In the genomic region with DNA sequence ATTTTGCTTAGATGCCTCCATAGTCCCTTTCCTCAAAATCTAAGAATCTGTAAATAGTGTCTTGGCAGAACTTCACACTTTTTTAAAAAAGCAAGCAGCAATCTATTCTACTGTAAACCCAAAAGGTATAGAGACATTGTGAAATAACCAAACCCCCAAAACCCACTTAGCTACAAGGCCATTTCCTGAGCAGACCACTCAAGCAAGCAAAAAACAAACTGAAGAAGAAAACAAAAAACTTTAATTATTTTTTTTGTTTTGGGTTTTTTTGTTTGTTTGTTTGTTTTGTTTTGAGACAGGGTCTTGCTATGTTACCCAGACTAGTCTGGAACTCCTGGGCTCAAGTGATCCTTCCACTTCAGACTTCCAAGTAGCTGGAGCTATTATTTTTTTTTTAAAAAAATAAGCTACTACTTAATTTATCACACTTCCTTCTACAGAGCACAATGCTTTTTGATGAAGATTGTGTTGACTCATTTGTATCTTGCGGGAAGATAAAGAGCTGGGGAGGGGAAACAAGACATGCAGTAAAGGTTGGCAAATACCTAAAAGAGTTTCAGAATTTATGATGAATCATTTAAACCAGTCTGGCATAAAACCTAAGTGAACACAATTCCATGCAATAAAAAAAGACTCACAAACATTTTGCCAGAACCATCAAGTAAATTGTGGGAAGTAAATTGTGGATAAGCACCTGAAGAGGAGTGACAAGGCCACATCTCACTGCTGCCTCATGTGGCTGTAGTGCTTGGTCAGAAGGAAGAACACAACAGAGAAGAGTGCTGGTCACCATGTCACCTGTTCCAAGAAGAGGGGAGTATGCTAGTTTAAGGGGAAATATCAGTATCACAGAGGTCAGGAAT, we compare ENCODE assay signal across 9 cellular contexts. TPM values are rescaled to one million over a fixed set of nuclear protein-coding genes. Genes with fewer than 3 reads are reported as not detected.
DNase-seq lines count a peak whose midpoint lies in the region; ATAC-seq and TF ChIP-seq lines count a peak whose summit lies in the region.
"Had no signal": no experiment of that assay in that cellular context is flagged by ENCODE, and none has a peak within 500 bp of the region (broad histone marks: within the 10 kb centered on the region; RNA-seq: fewer than 3 reads in every experiment).

No MANE protein-coding gene starts in this region.

- no peaks in the 10 kb centered on the region for H3K9me2 ChIP-seq in DOHH2 (replicated peaks; ENCODE audit: control insufficient read depth, low read length)

- H3K4me1 ChIP-seq in DOHH2 (ENCODE audit: control insufficient read depth, low read length) (peaks cover 52% of the 10 kb centered on the region), colonic mucosa (no peaks in the 10 kb centered on the region)

- H3K79me2 ChIP-seq in DOHH2 (ENCODE audit: control insufficient read depth, low read length): peaks cover 22% of the 10 kb centered on the region

- peak; percentile 17 for DNase-seq in H4 (ENCODE audit: low spot score)
- DNase-seq in OCI-M1 (lab: John Stamatoyannopoulos, UW): peak; percentile 91
- peak; percentile 50 for DNase-seq in colonic mucosa
- DNase-seq in NCI-H446 (lab: John Stamatoyannopoulos, UW): no peak
- no peak for DNase-seq in cerebellar nuclear complex (lab: John Stamatoyannopoulos, UW)
- no peak for DNase-seq in NCI-H345 (lab: John Stamatoyannopoulos, UW)

- H3K4me3 ChIP-seq in DOHH2 (ENCODE audit: low read length) (peak overlapping the region; percentile 4; the same call in 1 of the 2 replicates), colonic mucosa (no peak overlapping the region)

- TF ChIP-seq CTCF in DOHH2 (IDR thresholded peaks at IDR 0.05; ENCODE audit: low read depth, low read length, poor library complexity, severe bottlenecking) (peak; percentile 71), colonic mucosa (IDR thresholded peaks at IDR 0.05) (peak; percentile 19)

- H4K20me1 ChIP-seq in DOHH2 (ENCODE audit: control insufficient read depth, insufficient read depth, low read depth, low read length): no peaks in the 10 kb centered on the region

- H3K9me3 ChIP-seq in DOHH2 (ENCODE audit: control insufficient read depth, insufficient read depth, low read length) (no peaks in the 10 kb centered on the region), colonic mucosa (no peaks in the 10 kb centered on the region)

- H3K27ac ChIP-seq in DOHH2 (ENCODE audit: low read depth, low read length) (peak overlapping the region; percentile 92), colonic mucosa (peak overlapping the region; percentile 39)

- H3K27me3 ChIP-seq in DOHH2 (ENCODE audit: control insufficient read depth, low read length) (no peaks in the 10 kb centered on the region), colonic mucosa (no peaks in the 10 kb centered on the region)

- intact Hi-C loops in colonic mucosa (cut with DNase I): no loop called here

- ATAC-seq in GM21381 (IDR thresholded peaks at IDR 0.05; ENCODE audit: unreplicated experiment): no peak

- peaks cover 21% of the 10 kb centered on the region for H3F3A ChIP-seq in DOHH2 (ENCODE audit: control insufficient read depth, insufficient read depth)

- H3K4me2 ChIP-seq in DOHH2 (ENCODE audit: low read length): peak overlapping the region; percentile 82

- H3K36me3 ChIP-seq in DOHH2 (ENCODE audit: control insufficient read depth, low read length) (peaks cover 6% of the 10 kb centered on the region; the same call in 1 of the 2 replicates), colonic mucosa (no peaks in the 10 kb centered on the region)

- no peak overlapping the region for H3K9ac ChIP-seq in colonic mucosa (ENCODE audit: low read depth in 2 of 2, low read length in 2 of 2)

RNA-seq across cellular contexts. Expression of a gene that starts 2.7 kb away (rescaled TPM):
- total RNA-seq in H4 (2014; rRNA removed; shearing (Covaris generic)): 0.62 and 0.68 TPM in 2 replicates
- total RNA-seq in colonic mucosa: 1 to 10 TPM; 3.7 to 5.9 TPM
- total RNA-seq: neural crest cell had no signal

RNA-seq across cellular contexts. Expression of a gene that starts 13.1 kb away (rescaled TPM):
- not detected in 2 replicates for total RNA-seq in H4 (2014; rRNA removed; shearing (Covaris generic))
- 100 to 1,000 TPM; 116 to 191 TPM for total RNA-seq in colonic mucosa

RNA-seq across cellular contexts. Expression of a gene that starts 30.4 kb away (rescaled TPM):
- 6.9 and 9.4 TPM in 2 replicates for total RNA-seq in H4 (2014; rRNA removed; shearing (Covaris generic))
- 10 to 100 TPM; 19.7 to 31.5 TPM for total RNA-seq in colonic mucosa

RNA-seq across cellular contexts. Expression of a gene that starts 30.9 kb away (rescaled TPM):
- total RNA-seq in H4 (2014; rRNA removed; shearing (Covaris generic)): 5.7 and 6.0 TPM in 2 replicates
- 1 to 10 TPM; 5.4 to 9.5 TPM for total RNA-seq in colonic mucosa

RNA-seq across cellular contexts. Expression of a gene that starts 54.9 kb away (rescaled TPM):
- total RNA-seq in H4 (2014; rRNA removed; shearing (Covaris generic)): 8.3 and 11.8 TPM in 2 replicates
- total RNA-seq in colonic mucosa: 10 to 100 TPM; 61.2 to 91.2 TPM

Comparison
In these comparisons a context has a peak if more than half of its experiments do, and no peak if none do; other contexts are left out.
1. DNase-seq: peak in H4 (single experiment), OCI-M1 (single experiment) and colonic mucosa (single experiment); none in NCI-H446 (0 of 2), cerebellar nuclear complex (0 of 2) and NCI-H345 (single experiment).
2. RNA of a gene that starts 13.1 kb away (total RNA-seq): 116 to 191 TPM in colonic mucosa; not detected in H4; every median in the first group is over 100 times any median in the second.